8 cellular contexts compared by ENCODE assay signal in genomic region chrX:78105944-78106650, GRCh38. TPM values are rescaled to one million over a fixed set of nuclear protein-coding genes. Genes with fewer than 3 reads are reported as not detected.
DNase-seq lines count a peak whose midpoint lies in the region; ATAC-seq, FAIRE-seq and TF ChIP-seq lines count a peak whose summit lies in the region.

No MANE protein-coding gene starts in this region.

- H3K4me1 ChIP-seq in right lobe of liver: peaks cover 0 to 16% (median 1%) of the 10 kb centered on the region in 4 donors

- H3K36me3 Mint-ChIP-seq in activated naive CD4-positive, alpha-beta T cell treated with anti-CD3 and anti-CD28 coated beads, Interleukin-2, amount 50 U/mL, for 24 hours: peaks cover 19% of the 10 kb centered on the region

- H3K27me3 ChIP-seq in right lobe of liver: no peaks in the 10 kb centered on the region

- no peak for FAIRE-seq in HTR-8/SVneo (lab: Jason Lieb, UNC)

- no peaks in the 10 kb centered on the region for H3K9me3 Mint-ChIP-seq in activated naive CD4-positive, alpha-beta T cell treated with anti-CD3 and anti-CD28 coated beads, Interleukin-2, amount 50 U/mL, for 24 hours

- TF ChIP-seq CTCF in right lobe of liver (IDR thresholded peaks at IDR 0.05): no peak

- H3K27me3 Mint-ChIP-seq in activated naive CD4-positive, alpha-beta T cell treated with anti-CD3 and anti-CD28 coated beads, Interleukin-2, amount 50 U/mL, for 24 hours: no peaks in the 10 kb centered on the region

- H3K27ac ChIP-seq in right lobe of liver (peak overlapping the region; percentile 1 to 98 (median 93)), substantia nigra (ENCODE audit: low read depth, low read length, poor library complexity, severe bottlenecking) (no peak overlapping the region)

- DNase-seq in stimulated activated CD4-positive, alpha-beta T cell treated with anti-CD3 and anti-CD28 coated beads, Interleukin-4, amount 100 ng/mL, for 1 hour: peak; percentile 6
- no peak for DNase-seq in stimulated activated CD4-positive, alpha-beta T cell treated with anti-CD3 and anti-CD28 coated beads, Interleukin-2, amount 100 ng/mL, for 48 hours
- no peak for DNase-seq in right lobe of liver
- no peak for DNase-seq in substantia nigra (lab: John Stamatoyannopoulos, UW)
- no peak for DNase-seq in HTR-8/SVneo (ENCODE audit: insufficient read length, low spot score)
- DNase-seq in NCI-H1694 (lab: John Stamatoyannopoulos, UW): no peak

- peaks cover 40% of the 10 kb centered on the region for H3K4me1 Mint-ChIP-seq in activated naive CD4-positive, alpha-beta T cell treated with anti-CD3 and anti-CD28 coated beads, Interleukin-2, amount 50 U/mL, for 24 hours

- peak overlapping the region; percentile 81 for H3K27ac Mint-ChIP-seq in activated naive CD4-positive, alpha-beta T cell treated with anti-CD3 and anti-CD28 coated beads, Interleukin-2, amount 50 U/mL, for 24 hours

- peak overlapping the region; percentile 92 for H3K4me3 Mint-ChIP-seq in activated naive CD4-positive, alpha-beta T cell treated with anti-CD3 and anti-CD28 coated beads, Interleukin-2, amount 50 U/mL, for 24 hours

- intact Hi-C loops in right lobe of liver (cut with DNase I): no loop called here

- no peaks in the 10 kb centered on the region for H3K36me3 ChIP-seq in right lobe of liver

- WGBS in right lobe of liver (ENCODE audit: insufficient coverage, low coverage, low lambda C conversion rate, missing lambda C conversion rate): 55% methylated on average over 9 of the region's 11 CpGs

- ATAC-seq in right lobe of liver (no peak), GM19463 (IDR thresholded peaks at IDR 0.05; ENCODE audit: unreplicated experiment) (no peak)

- H3K9me3 ChIP-seq in right lobe of liver: no peaks in the 10 kb centered on the region

- H3K4me3 ChIP-seq in right lobe of liver: peak overlapping the region in 2 of 3 donors; percentile 12 to 66

- no peak for TF ChIP-seq POLR2A in right lobe of liver (IDR thresholded peaks at IDR 0.05)

RNA-seq across cellular contexts. Expression of gene PGK1, which starts 2.0 kb away (rescaled TPM):
- 100 to 1,000 TPM; 144 to 333 (median 184) TPM for total RNA-seq in right lobe of liver

RNA-seq across cellular contexts. Expression of gene TAF9B, which starts 33.4 kb away (rescaled TPM):
- 1 to 10 TPM; 3.3 to 9.6 (median 6.1) TPM for total RNA-seq in right lobe of liver
